In genomic region chr1:225882008-225882698, GRCh38 we compare ENCODE assay signal across 1 cellular context.
TF ChIP-seq lines count a peak whose summit lies in the region.

Gene TMEM63A (minus strand): TSS chr1:225882380. CDS start chr1:225877580, 4,800 bp downstream.

TF ChIP-seq in SK-N-SH treated with all-trans-retinoic acid at 6 μM for 48 hours, 23 proteins besides CTCF, POLR2A, EP300 and RAD21 (continued from another document):
- TF ChIP-seq ISL1 (CRISPR knock-in tag; IDR thresholded peaks at IDR 0.05), result no peak
- no peak for TF ChIP-seq GLIS3 (CRISPR knock-in tag; IDR thresholded peaks at IDR 0.05)
